In the genomic region with DNA sequence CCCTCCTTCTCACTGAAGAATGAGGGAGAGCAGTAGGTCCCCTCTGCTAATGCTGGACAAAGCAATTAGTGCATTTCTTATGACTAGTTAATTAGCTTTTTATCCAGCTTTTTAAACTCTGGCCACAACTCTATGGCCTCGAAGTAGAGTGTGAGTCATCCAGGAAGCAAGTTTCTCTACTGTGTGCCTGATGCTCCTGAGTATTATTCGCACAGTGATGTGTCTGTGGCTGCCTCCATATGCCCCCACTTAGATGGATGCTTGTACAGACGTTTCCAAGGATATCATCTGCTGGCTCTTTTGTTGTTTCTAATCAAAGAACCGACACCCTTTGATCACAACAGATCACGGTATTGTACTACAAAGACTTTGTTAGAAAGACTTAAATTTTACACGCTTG, we compare ENCODE assay signal across 15 cellular contexts. TPM values are rescaled to one million over a fixed set of nuclear protein-coding genes. Genes with fewer than 3 reads are reported as not detected.
DNase-seq lines count a peak whose midpoint lies in the region; ATAC-seq, FAIRE-seq and TF ChIP-seq lines count a peak whose summit lies in the region.
"Had no signal": no experiment of that assay in that cellular context is flagged by ENCODE, and none has a peak within 500 bp of the region (broad histone marks: within the 10 kb centered on the region; RNA-seq: fewer than 3 reads in every experiment).

No MANE protein-coding gene starts in this region.

- H3K36me3 ChIP-seq in HEK293 (ENCODE audit: control insufficient read depth in 2 of 2, insufficient read depth in 1 of 2, low read length in 2 of 2) (no peaks in the 10 kb centered on the region), osteoblast (ENCODE audit: insufficient read depth, low read length) (no peaks in the 10 kb centered on the region)
- H3K36me3 ChIP-seq: colonic mucosa, left ventricle myocardium inferior had no signal

- no peak overlapping the region for H3K4me3 ChIP-seq in HEK293 (ENCODE audit: low read depth, low read length)
- H3K4me3 ChIP-seq in osteoblast (ENCODE audit: insufficient read depth, low read length): no peak overlapping the region
- H3K4me3 ChIP-seq: colonic mucosa, left ventricle myocardium inferior had no signal

- H3K4me1 Mint-ChIP-seq in CD4-positive, alpha-beta T cell (ENCODE audit: low read depth): peaks cover 13% of the 10 kb centered on the region
- peaks cover 10 to 19% (median 15%) of the 10 kb centered on the region in 3 donors for H3K4me1 Mint-ChIP-seq in T-cell

- intact Hi-C loops in CD4-positive, alpha-beta T cell (cut with DNase I, micrococcal nuclease): no loop called here

- H3K36me3 Mint-ChIP-seq in CD4-positive, alpha-beta T cell (ENCODE audit: low read depth): no peaks in the 10 kb centered on the region
- no peaks in the 10 kb centered on the region for H3K36me3 Mint-ChIP-seq in T-cell

- no peak for TF ChIP-seq CTCF in CD4-positive, alpha-beta T cell (IDR thresholded peaks at IDR 0.05)
- no peak for TF ChIP-seq CTCF in HEK293 (tag by site-specific recombination; IDR thresholded peaks at IDR 0.05)
- TF ChIP-seq CTCF in osteoblast (IDR thresholded peaks at IDR 0.05; ENCODE audit: extremely low read depth, low read depth, low read length): no peak

- POLR2A ChIA-PET in CD4-positive, alpha-beta T cell (lab: Charles Lee): no interaction called here
- POLR2A ChIA-PET in HEK293 (lab: Yijun Ruan, JAX) (no interaction called here), T-cell (lab: Charles Lee) (no interaction called here)

- H3K9me3 Mint-ChIP-seq in CD4-positive, alpha-beta T cell: no peaks in the 10 kb centered on the region
- H3K9me3 Mint-ChIP-seq in T-cell: no peaks in the 10 kb centered on the region
- H3K9me3 Mint-ChIP-seq: activated T-helper 1 cell treated with anti-CD3 and anti-CD28 coated beads, Interleukin-12 subunit alpha, Interleukin-12 subunit beta, Interleukin-2, Interleukin-4 antibody, amounts not matched to agents 30 ng/mL and 10 ng/mL and 1 ng/mL, durations not matched to agents 14 hours and 24 hours and 36 hours had no signal

- no peaks in the 10 kb centered on the region for H3K9me3 ChIP-seq in CD4-positive, alpha-beta T cell (ENCODE audit: control insufficient read depth, low read length)
- no peaks in the 10 kb centered on the region for H3K9me3 ChIP-seq in HEK293 (ENCODE audit: control insufficient read depth, insufficient read depth, low read depth, low read length)
- no peaks in the 10 kb centered on the region for H3K9me3 ChIP-seq in osteoblast (ENCODE audit: low read depth, low read length)
- H3K9me3 ChIP-seq: colonic mucosa, left ventricle myocardium inferior had no signal

- H3K4me1 ChIP-seq in HEK293 (ENCODE audit: control insufficient read depth, insufficient read depth, low read length) (peaks cover 9% of the 10 kb centered on the region; the same call in 1 of the 2 replicates), osteoblast (ENCODE audit: insufficient read depth, low read length) (no peaks in the 10 kb centered on the region)
- H3K4me1 ChIP-seq: left ventricle myocardium inferior had no signal

- no peaks in the 10 kb centered on the region for H3K79me2 ChIP-seq in osteoblast (ENCODE audit: insufficient read depth, low read length)

- no peak overlapping the region for H3K27ac Mint-ChIP-seq in CD4-positive, alpha-beta T cell
- H3K27ac Mint-ChIP-seq in T-cell: no peak overlapping the region
- H3K27ac Mint-ChIP-seq: activated T-helper 1 cell treated with anti-CD3 and anti-CD28 coated beads, Interleukin-12 subunit alpha, Interleukin-12 subunit beta, Interleukin-2, Interleukin-4 antibody, amounts not matched to agents 30 ng/mL and 10 ng/mL and 1 ng/mL, durations not matched to agents 14 hours and 24 hours and 36 hours had no signal

- no peak for DNase-seq in CD4-positive, alpha-beta T cell
- DNase-seq in T-cell (no peak), osteoblast (ENCODE audit: insufficient read length, low spot score, missing footprints) (no peak), AG08396 (ENCODE audit: low spot score) (no peak), glomerular visceral epithelial cell (ENCODE audit: extremely low spot score) (no peak)
- DNase-seq: colonic mucosa, KBM-7, left ventricle myocardium inferior, Right ventricle myocardium superior had no signal

- no peaks in the 10 kb centered on the region for H3K27me3 Mint-ChIP-seq in CD4-positive, alpha-beta T cell
- no peaks in the 10 kb centered on the region for H3K27me3 Mint-ChIP-seq in T-cell

- CTCF ChIA-PET in CD4-positive, alpha-beta T cell (lab: Charles Lee): interaction anchor here (0.6 kb wide), 1 partner anchor 35 kb away, joined by 3 read pairs; no protein-coding TSS in a partner anchor
- CTCF ChIA-PET in HEK293 (lab: Yijun Ruan, JAX): interaction anchor here (0.7 to 2.0 kb wide), 3 partner anchors 17 to 200 kb away, joined by 3 to 9 read pairs (median 3); no protein-coding TSS in a partner anchor
- CTCF ChIA-PET in T-cell (lab: Charles Lee): no interaction called here

- H3K27ac ChIP-seq in CD4-positive, alpha-beta T cell (ENCODE audit: low read depth, low read length): no peak overlapping the region
- H3K27ac ChIP-seq in HEK293 (ENCODE audit: extremely low read depth, low read depth, low read length): no peak overlapping the region
- H3K27ac ChIP-seq in osteoblast (ENCODE audit: low read depth, low read length): no peak overlapping the region
- H3K27ac ChIP-seq: colonic mucosa, left ventricle myocardium inferior had no signal

- H3K4me3 Mint-ChIP-seq in CD4-positive, alpha-beta T cell: no peak overlapping the region
- no peak overlapping the region for H3K4me3 Mint-ChIP-seq in T-cell
- H3K4me3 Mint-ChIP-seq: activated T-helper 1 cell treated with anti-CD3 and anti-CD28 coated beads, Interleukin-12 subunit alpha, Interleukin-12 subunit beta, Interleukin-2, Interleukin-4 antibody, amounts not matched to agents 30 ng/mL and 10 ng/mL and 1 ng/mL, durations not matched to agents 14 hours and 24 hours and 36 hours had no signal

- FAIRE-seq in islet of Langerhans (lab: Jason Lieb, UNC): peak; percentile 45
- FAIRE-seq: frontal cortex, GM12892 had no signal

- peak; percentile 52 for ATAC-seq in CD4-positive, alpha-beta T cell (ENCODE audit: poor library complexity)
- ATAC-seq in T-cell (replicated peaks in 1 of 4) (peak in 3 of 4 experiments; percentile 22 to 69 (median 43)), GM18517 (IDR thresholded peaks at IDR 0.05; ENCODE audit: unreplicated experiment) (no peak)

- no peak overlapping the region for H2AFZ ChIP-seq in osteoblast (ENCODE audit: low read length)

- no peak overlapping the region for H3K4me2 ChIP-seq in osteoblast (ENCODE audit: insufficient read depth, low read length)

- no peaks in the 10 kb centered on the region for H4K20me1 ChIP-seq in osteoblast (ENCODE audit: insufficient read depth, low read length)

- H3K27me3 ChIP-seq in CD4-positive, alpha-beta T cell (ENCODE audit: control insufficient read depth, insufficient read depth, low read length): no peaks in the 10 kb centered on the region
- no peaks in the 10 kb centered on the region for H3K27me3 ChIP-seq in osteoblast (ENCODE audit: insufficient read depth, low read length)
- H3K27me3 ChIP-seq: colonic mucosa had no signal

TF ChIP-seq in HEK293, 187 proteins besides CTCF, POLR2A, EP300 and RAD21:
- TF ChIP-seq, protein P1, sequence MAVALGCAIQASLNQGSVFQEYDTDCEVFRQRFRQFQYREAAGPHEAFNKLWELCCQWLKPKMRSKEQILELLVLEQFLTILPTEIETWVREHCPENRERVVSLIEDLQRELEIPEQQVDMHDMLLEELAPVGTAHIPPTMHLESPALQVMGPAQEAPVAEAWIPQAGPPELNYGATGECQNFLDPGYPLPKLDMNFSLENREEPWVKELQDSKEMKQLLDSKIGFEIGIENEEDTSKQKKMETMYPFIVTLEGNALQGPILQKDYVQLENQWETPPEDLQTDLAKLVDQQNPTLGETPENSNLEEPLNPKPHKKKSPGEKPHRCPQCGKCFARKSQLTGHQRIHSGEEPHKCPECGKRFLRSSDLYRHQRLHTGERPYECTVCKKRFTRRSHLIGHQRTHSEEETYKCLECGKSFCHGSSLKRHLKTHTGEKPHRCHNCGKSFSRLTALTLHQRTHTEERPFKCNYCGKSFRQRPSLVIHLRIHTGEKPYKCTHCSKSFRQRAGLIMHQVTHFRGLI (tag by site-specific recombination; IDR thresholded peaks at IDR 0.05): no peak
- TF ChIP-seq ZNF394 (tag by site-specific recombination; IDR thresholded peaks at IDR 0.05; ENCODE audit: borderline replicate concordance): peak; percentile 83
TF ChIP-seq in HEK293: peak in this region for 1.

RNA-seq across cellular contexts. Expression of a gene that starts 12.9 kb away (rescaled TPM):
- 1 to 10 TPM; 2.1 to 3.5 TPM for total RNA-seq in CD4-positive, alpha-beta T cell
- 1 to 10 TPM; 4.5 to 9.0 (median 6.6) TPM for total RNA-seq in T-cell
- under 0.01 TPM in 1 of 2 replicates, not detected in the other for total RNA-seq in osteoblast
- total RNA-seq: activated T-helper 1 cell treated with anti-CD3 and anti-CD28 coated beads, Interleukin-12 subunit alpha, Interleukin-12 subunit beta, Interleukin-2, Interleukin-4 antibody, amounts not matched to agents 30 ng/mL and 10 ng/mL and 1 ng/mL, durations not matched to agents 14 hours and 24 hours and 36 hours had no signal

Comparison
In these comparisons a context has a peak if more than half of its experiments do, and no peak if none do; other contexts are left out.
1. CTCF ChIA-PET loops: an anchor here in CD4-positive, alpha-beta T cell (0.6 kb wide) and HEK293 (0.7 to 2.0 kb wide); none called in T-cell.